In the genomic region with DNA sequence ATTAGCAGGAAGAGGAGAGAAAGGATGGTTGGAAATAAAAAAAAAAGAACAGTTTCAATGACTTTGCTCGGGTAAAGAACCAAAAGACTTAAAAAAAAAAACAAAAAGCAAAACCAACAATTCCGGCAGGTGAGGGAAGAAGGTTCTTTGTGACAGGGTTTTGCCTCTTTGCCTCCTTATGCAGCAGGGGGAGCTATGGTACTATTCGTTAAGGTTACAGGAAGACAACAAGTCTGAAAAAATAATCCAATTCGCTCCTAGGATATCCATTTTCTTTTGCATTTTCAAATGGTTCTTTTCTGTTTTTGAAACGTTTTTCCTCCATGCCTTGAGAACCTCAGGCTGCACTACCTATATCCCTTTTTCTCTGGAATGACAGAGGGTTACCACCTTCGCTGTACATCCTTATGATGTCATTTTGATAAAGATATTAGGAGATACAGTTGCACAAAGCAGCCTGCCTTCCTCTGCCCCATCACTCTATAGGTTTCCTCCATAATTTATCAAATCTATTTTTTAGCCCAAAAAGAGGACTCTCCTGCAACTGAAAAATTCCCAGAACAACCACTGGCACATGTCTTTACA, we compare ENCODE assay signal across 1 cellular context.
TF ChIP-seq lines count a peak whose summit lies in the region.

No MANE protein-coding gene starts in this region.

TF ChIP-seq in K562, 482 proteins besides CTCF, POLR2A, EP300 and RAD21 (continued from another document):
- TF ChIP-seq, protein P1, sequence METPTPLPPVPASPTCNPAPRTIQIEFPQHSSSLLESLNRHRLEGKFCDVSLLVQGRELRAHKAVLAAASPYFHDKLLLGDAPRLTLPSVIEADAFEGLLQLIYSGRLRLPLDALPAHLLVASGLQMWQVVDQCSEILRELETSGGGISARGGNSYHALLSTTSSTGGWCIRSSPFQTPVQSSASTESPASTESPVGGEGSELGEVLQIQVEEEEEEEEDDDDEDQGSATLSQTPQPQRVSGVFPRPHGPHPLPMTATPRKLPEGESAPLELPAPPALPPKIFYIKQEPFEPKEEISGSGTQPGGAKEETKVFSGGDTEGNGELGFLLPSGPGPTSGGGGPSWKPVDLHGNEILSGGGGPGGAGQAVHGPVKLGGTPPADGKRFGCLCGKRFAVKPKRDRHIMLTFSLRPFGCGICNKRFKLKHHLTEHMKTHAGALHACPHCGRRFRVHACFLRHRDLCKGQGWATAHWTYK (CRISPR knock-in tag; IDR thresholded peaks at IDR 0.05): no peak
